In the genomic region with DNA sequence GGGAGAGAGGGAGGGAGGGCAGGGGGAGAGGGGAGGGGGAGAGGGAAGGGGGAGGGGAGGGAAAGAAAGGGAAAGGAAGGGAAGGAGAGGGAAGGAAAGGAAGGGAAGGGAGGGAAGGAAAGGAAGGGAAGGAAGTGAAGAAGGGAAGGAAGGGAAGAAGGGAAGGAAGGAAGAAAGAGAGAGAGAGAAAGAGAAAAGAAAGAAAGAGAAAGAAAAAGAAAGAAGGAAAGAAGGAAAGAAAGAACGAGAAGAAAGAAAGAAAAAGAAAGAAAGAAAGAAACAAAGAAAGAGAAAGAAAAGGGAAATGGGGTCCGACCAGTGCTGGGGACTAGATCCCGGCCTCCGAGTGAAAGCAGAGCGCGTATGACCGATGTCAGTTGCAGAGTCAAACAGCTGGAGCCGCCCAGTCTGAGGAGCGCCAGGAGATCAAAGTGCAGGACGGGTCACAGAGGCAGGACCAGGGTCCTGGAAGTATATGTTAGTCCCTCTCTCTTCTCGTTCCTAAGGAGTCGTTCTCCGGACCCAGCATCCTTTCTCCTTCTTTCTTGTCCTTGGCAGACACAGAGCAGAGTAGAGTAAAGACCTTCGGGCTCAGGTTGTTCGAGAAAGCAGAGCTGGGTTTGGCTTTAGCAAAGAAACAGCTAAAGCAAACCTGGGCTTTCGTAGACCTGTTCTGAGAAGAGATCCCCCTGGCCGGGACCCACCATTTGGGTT, we compare ENCODE assay signal across 9 cellular contexts.
A peak's percentile ranks its signal among the peaks of the same experiment; 100 is the strongest.
DNase-seq lines count a peak whose midpoint lies in the region; ATAC-seq and TF ChIP-seq lines count a peak whose summit lies in the region.
"Had no signal": no experiment of that assay in that cellular context is flagged by ENCODE, and none has a peak within 500 bp of the region (broad histone marks: within the 10 kb centered on the region; RNA-seq: fewer than 3 reads in every experiment).

No MANE protein-coding gene starts in this region.

- DNase-seq in EH (ENCODE audit: low read depth): peak; percentile 23
- DNase-seq in right lobe of liver: no peak
- no peak for DNase-seq in endothelial cell (ENCODE audit: low spot score)
- DNase-seq in inferior parietal cortex (ENCODE audit: extremely low spot score): no peak
- no peak for DNase-seq in NCI-H69 (lab: John Stamatoyannopoulos, UW)
- no peak for DNase-seq in effector CD4-positive, alpha-beta T cell

- peak; percentile 18 for ATAC-seq in HG02623 (IDR thresholded peaks at IDR 0.05; ENCODE audit: unreplicated experiment)
- ATAC-seq in activated T-helper 17 cell treated with anti-CD3 and anti-CD28 coated beads, Interleukin-2, amount 50 U/mL, for 72 hours (replicated peaks): peak; percentile 59
- peak; percentile 20 to 53 (median 44) for ATAC-seq in right lobe of liver

- H3K4me3 ChIP-seq in right lobe of liver: no peak overlapping the region
- H3K4me3 ChIP-seq: gastrocnemius medialis had no signal

- peaks cover 26% of the 10 kb centered on the region for H3K27me3 Mint-ChIP-seq in activated T-helper 17 cell treated with anti-CD3 and anti-CD28 coated beads, Interleukin-2, amount 50 U/mL, for 72 hours
- peaks cover 2% of the 10 kb centered on the region for H3K27me3 Mint-ChIP-seq in endothelial cell (ENCODE audit: unreplicated experiment)

- no peaks in the 10 kb centered on the region for H3K27me3 ChIP-seq in right lobe of liver

- H3K4me1 Mint-ChIP-seq in activated T-helper 17 cell treated with anti-CD3 and anti-CD28 coated beads, Interleukin-2, amount 50 U/mL, for 72 hours: peaks cover 6% of the 10 kb centered on the region
- peaks cover 6% of the 10 kb centered on the region for H3K4me1 Mint-ChIP-seq in endothelial cell (ENCODE audit: unreplicated experiment)

- no peak overlapping the region for H3K27ac ChIP-seq in right lobe of liver
- H3K27ac ChIP-seq: gastrocnemius medialis had no signal

- no peak overlapping the region for H3K27ac Mint-ChIP-seq in activated T-helper 17 cell treated with anti-CD3 and anti-CD28 coated beads, Interleukin-2, amount 50 U/mL, for 72 hours
- no peak overlapping the region for H3K27ac Mint-ChIP-seq in endothelial cell (ENCODE audit: unreplicated experiment)

- TF ChIP-seq CTCF in right lobe of liver (IDR thresholded peaks at IDR 0.05) (no peak), endothelial cell (IDR thresholded peaks at IDR 0.05; ENCODE audit: unreplicated experiment) (no peak)

- H3K36me3 ChIP-seq in right lobe of liver: no peaks in the 10 kb centered on the region
- H3K36me3 ChIP-seq: gastrocnemius medialis had no signal

- H3K9me3 Mint-ChIP-seq in activated T-helper 17 cell treated with anti-CD3 and anti-CD28 coated beads, Interleukin-2, amount 50 U/mL, for 72 hours: no peaks in the 10 kb centered on the region
- H3K9me3 Mint-ChIP-seq in endothelial cell (ENCODE audit: unreplicated experiment): no peaks in the 10 kb centered on the region

- peaks cover 0 to 5% (median 0%) of the 10 kb centered on the region in 4 donors for H3K4me1 ChIP-seq in right lobe of liver

- no peak for TF ChIP-seq POLR2A in right lobe of liver (IDR thresholded peaks at IDR 0.05)

- WGBS in right lobe of liver (ENCODE audit: insufficient coverage, low coverage, low lambda C conversion rate, missing lambda C conversion rate): 3% methylated on average over 17 of the region's 17 CpGs

- peak overlapping the region; percentile 58 for H3K4me3 Mint-ChIP-seq in activated T-helper 17 cell treated with anti-CD3 and anti-CD28 coated beads, Interleukin-2, amount 50 U/mL, for 72 hours
- no peak overlapping the region for H3K4me3 Mint-ChIP-seq in endothelial cell (ENCODE audit: unreplicated experiment)

- intact Hi-C loops in right lobe of liver (cut with DNase I): loop anchor here in 1 of 2 donors (5.0 kb wide), 1 partner anchor 373 kb away; no protein-coding TSS in a partner anchor

- no peaks in the 10 kb centered on the region for H3K36me3 Mint-ChIP-seq in activated T-helper 17 cell treated with anti-CD3 and anti-CD28 coated beads, Interleukin-2, amount 50 U/mL, for 72 hours (ENCODE audit: low read depth)
- H3K36me3 Mint-ChIP-seq in endothelial cell (ENCODE audit: low read depth, unreplicated experiment): no peaks in the 10 kb centered on the region

- no peaks in the 10 kb centered on the region for H3K9me3 ChIP-seq in right lobe of liver
- H3K9me3 ChIP-seq: gastrocnemius medialis had no signal
